20 cellular contexts compared by ENCODE assay signal in the genomic region with DNA sequence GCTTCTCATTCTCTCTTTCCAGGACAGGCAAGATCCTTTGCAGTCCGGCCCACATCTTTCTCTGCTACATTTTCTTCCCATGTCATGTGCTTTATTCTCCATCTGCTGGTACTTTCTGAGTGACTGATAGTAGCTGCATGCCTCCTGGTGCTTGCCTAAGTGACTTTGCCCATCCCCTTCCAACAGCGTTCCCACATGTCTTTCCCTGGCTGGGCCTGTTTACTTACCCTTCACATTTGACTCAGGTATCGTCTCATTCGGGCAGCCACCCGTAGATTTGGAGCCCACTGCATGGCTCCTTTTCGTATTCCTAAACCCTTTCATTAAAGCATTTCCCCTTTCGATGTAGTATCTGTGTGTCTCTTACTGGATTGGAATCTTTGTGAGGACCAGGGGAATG.
"Had no signal": no experiment of that assay in that cellular context is flagged by ENCODE, and none has a peak within 500 bp of the region (broad histone marks: within the 10 kb centered on the region; RNA-seq: fewer than 3 reads in every experiment).

No MANE protein-coding gene starts in this region.

- H3K4me1 Mint-ChIP-seq: activated naive CD8-positive, alpha-beta T cell treated with anti-CD3 and anti-CD28 coated beads for 36 hours had no signal

- H3K4me3 Mint-ChIP-seq: activated CD4-positive, alpha-beta T cell treated with anti-CD3 and anti-CD28 coated beads, Interleukin-2, amount 10 ng/mL, durations not matched to agents 24 days and 14 days; activated CD8-positive, alpha-beta T cell treated with anti-CD3 and anti-CD28 coated beads, Interleukin-2, amount 10 ng/mL, durations not matched to agents 7 days and 5 days; activated naive CD8-positive, alpha-beta T cell treated with anti-CD3 and anti-CD28 coated beads for 36 hours; activated T-cell treated with anti-CD3 and anti-CD28 coated beads, Interleukin-2, amount 50 U/mL, for 72 hours; naive B cell; neural progenitor cell had no signal

- H3K27ac Mint-ChIP-seq: activated CD4-positive, alpha-beta T cell treated with anti-CD3 and anti-CD28 coated beads, Interleukin-2, amount 10 ng/mL, durations not matched to agents 24 days and 14 days; activated naive CD8-positive, alpha-beta T cell treated with anti-CD3 and anti-CD28 coated beads for 36 hours; activated T-cell treated with anti-CD3 and anti-CD28 coated beads, Interleukin-2, amount 50 U/mL, for 72 hours; naive B cell; neural progenitor cell had no signal

- H3K9me3 ChIP-seq: psoas muscle, right lobe of liver, stomach, upper lobe of right lung had no signal

- H3K4me3 ChIP-seq: cardiac muscle cell, dorsolateral prefrontal cortex, neural progenitor cell, psoas muscle, right lobe of liver, smooth muscle cell, stomach, upper lobe of right lung had no signal

- H3K4me1 ChIP-seq: neural progenitor cell, right lobe of liver, stomach, upper lobe of right lung had no signal

- ATAC-seq: activated CD8-positive, alpha-beta T cell treated with anti-CD3 and anti-CD28 coated beads, Interleukin-2, amount 10 ng/mL, durations not matched to agents 7 days and 5 days; activated T-cell treated with anti-CD3 and anti-CD28 coated beads, Interleukin-2, amount 50 U/mL, for 72 hours; left colon; psoas muscle; upper lobe of right lung had no signal

- DNase-seq: activated CD4-positive, alpha-beta T cell treated with anti-CD3 and anti-CD28 coated beads, Interleukin-2, amount 10 ng/mL, durations not matched to agents 24 days and 14 days; activated CD8-positive, alpha-beta T cell treated with anti-CD3 and anti-CD28 coated beads, Interleukin-2, amount 10 ng/mL, durations not matched to agents 7 days and 5 days; activated naive CD4-positive, alpha-beta T cell; activated naive CD8-positive, alpha-beta T cell treated with anti-CD3 and anti-CD28 coated beads for 36 hours; activated T-cell treated with anti-CD3 and anti-CD28 coated beads, Interleukin-2, amount 50 U/mL, for 72 hours; amniotic stem cell; dorsolateral prefrontal cortex; islet precursor cell; left colon; naive B cell; psoas muscle; right lobe of liver; stimulated activated CD4-positive, alpha-beta T cell treated with anti-CD3 and anti-CD28 coated beads, Interleukin-4, amount 100 ng/mL, for 1 hour; stomach; T-helper 1 cell; T1000; upper lobe of right lung had no signal

- H3K9me3 Mint-ChIP-seq: activated CD4-positive, alpha-beta T cell treated with anti-CD3 and anti-CD28 coated beads, Interleukin-2, amount 10 ng/mL, durations not matched to agents 24 days and 14 days; activated naive CD8-positive, alpha-beta T cell treated with anti-CD3 and anti-CD28 coated beads for 36 hours; activated T-cell treated with anti-CD3 and anti-CD28 coated beads, Interleukin-2, amount 50 U/mL, for 72 hours; naive B cell; neural progenitor cell had no signal

- H3K36me3 ChIP-seq: neural progenitor cell had no signal

- H3K27ac ChIP-seq: cardiac muscle cell, neural progenitor cell, psoas muscle, right lobe of liver, stomach, upper lobe of right lung had no signal

- H3K27me3 Mint-ChIP-seq: activated CD4-positive, alpha-beta T cell treated with anti-CD3 and anti-CD28 coated beads, Interleukin-2, amount 10 ng/mL, durations not matched to agents 24 days and 14 days; activated naive CD8-positive, alpha-beta T cell treated with anti-CD3 and anti-CD28 coated beads for 36 hours; naive B cell had no signal

- H3K27me3 ChIP-seq: cardiac muscle cell, dorsolateral prefrontal cortex, neural progenitor cell, right lobe of liver, stomach, upper lobe of right lung had no signal
